In genomic region chr4:148170408-148171385, GRCh38 we compare ENCODE assay signal across 21 cellular contexts.
DNase-seq lines count a peak whose midpoint lies in the region; ATAC-seq, FAIRE-seq and TF ChIP-seq lines count a peak whose summit lies in the region.
"Had no signal": no experiment of that assay in that cellular context is flagged by ENCODE, and none has a peak within 500 bp of the region (broad histone marks: within the 10 kb centered on the region; RNA-seq: fewer than 3 reads in every experiment).

No MANE protein-coding gene starts in this region.

- ATAC-seq in GM12878, result no peak
- no peak for ATAC-seq in HG03025 (IDR thresholded peaks at IDR 0.05; ENCODE audit: low FRiP score, unreplicated experiment)
- ATAC-seq: gastroesophageal sphincter, left cardiac atrium, Right ventricle myocardium inferior had no signal

- no peak for TF ChIP-seq EP300 in GM12878 (IDR thresholded peaks at IDR 0.05; ENCODE audit: borderline replicate concordance in 1 of 2, control insufficient read depth in 1 of 2, low read depth in 2 of 2, low read length in 2 of 2)

- no peak overlapping the region for H2AFZ ChIP-seq in GM12878 (ENCODE audit: control insufficient read depth, low read depth, low read length)

- no peak overlapping the region for H3K4me2 ChIP-seq in GM12878 (ENCODE audit: control insufficient read depth, insufficient read depth)

- POLR2A ChIA-PET in GM12878 (lab: Charles Lee), result no interaction called here

- TF ChIP-seq RAD21 in GM12878 (IDR thresholded peaks at IDR 0.05; ENCODE audit: insufficient read depth, low read depth, low read length), result no peak

- no peak for FAIRE-seq in GM12878 (lab: Jason Lieb, UNC)

- RAD21 ChIA-PET in GM12878 (lab: Charles Lee; ENCODE audit: unreplicated experiment), result no interaction called here

- SMC1A ChIA-PET in GM12878 (lab: Charles Lee; ENCODE audit: uncharacterized antibody, unreplicated experiment), result no interaction called here

- H3K4me3 ChIP-seq in GM12878 (no peak overlapping the region), mucosa of rectum (ENCODE audit: low read length in 2 of 2) (peak overlapping the region in 1 of 2 donors; percentile 27)
- H3K4me3 ChIP-seq: gastroesophageal sphincter, suprapubic skin had no signal

- no peak for TF ChIP-seq CTCF in C4-2B (conservative IDR thresholded peaks at IDR 0.05)
- no peak for TF ChIP-seq CTCF in GM12878 (IDR thresholded peaks at IDR 0.05 in 2 of 3, conservative IDR thresholded peaks at IDR 0.05 in 1 of 3; ENCODE audit: control insufficient read depth in 2 of 3, extremely low read depth in 1 of 3, insufficient read depth in 1 of 3, low read depth in 3 of 3, low read length in 3 of 3)

- H3K9ac ChIP-seq in GM12878 (ENCODE audit: control insufficient read depth, insufficient read depth, low read length) (no peak overlapping the region), mucosa of rectum (ENCODE audit: low read depth in 1 of 2, low read length in 2 of 2) (no peak overlapping the region)

- CTCF ChIA-PET in GM12878 (lab: Yijun Ruan, JAX), result no interaction called here

- H3K27ac ChIP-seq in C4-2B (peak overlapping the region; percentile 24; the same call in 1 of the 2 replicates), GM12878 (ENCODE audit: control insufficient read depth, insufficient read depth) (no peak overlapping the region), mucosa of rectum (ENCODE audit: low read depth in 2 of 2, low read length in 2 of 2) (peak overlapping the region; percentile 69 to 75)
- H3K27ac ChIP-seq: brain microvascular endothelial cell, gastroesophageal sphincter, suprapubic skin had no signal

- H4K20me1 ChIP-seq in GM12878 (ENCODE audit: control insufficient read depth, insufficient read depth), result no peaks in the 10 kb centered on the region

- BruUV-seq in GM12878 (replicated peaks; lab: Mats Ljungman, UMichigan), result no TSS peak

- no peaks in the 10 kb centered on the region for H3K36me3 ChIP-seq in GM12878 (ENCODE audit: control insufficient read depth in 2 of 2, insufficient read depth in 2 of 2, low read length in 1 of 2)
- peaks cover 0 to 5% of the 10 kb centered on the region in 2 donors for H3K36me3 ChIP-seq in mucosa of rectum (ENCODE audit: control insufficient read depth in 2 of 2, insufficient read depth in 2 of 2, low read length in 2 of 2)
- H3K36me3 ChIP-seq: brain microvascular endothelial cell, gastroesophageal sphincter, suprapubic skin had no signal

- no peak for TF ChIP-seq POLR2A in GM12878 (IDR thresholded peaks at IDR 0.05; ENCODE audit: low read depth, low read length)

- no peaks in the 10 kb centered on the region for H3K79me2 ChIP-seq in GM12878 (ENCODE audit: control insufficient read depth, insufficient read depth, low read length)

- intact Hi-C loops in GM12878 (cut with micrococcal nuclease; ENCODE audit: unreplicated experiment), result no loop called here

- in situ Hi-C loops in GM12878 (cut with MboI), result no loop called here

- WGBS in GM12878 (ENCODE audit: insufficient coverage, insufficient replicate concordance, low lambda C conversion rate, missing lambda C conversion rate), result 39% methylated on average over 7 of the region's 7 CpGs

- peak; percentile 88 for DNase-seq in LoVo (ENCODE audit: low spot score)
- no peak for DNase-seq in GM12878 (ENCODE audit: low read depth, low spot score)
- DNase-seq in stimulated activated CD4-positive, alpha-beta T cell treated with anti-CD3 and anti-CD28 coated beads, Interleukin-4, amount 100 ng/mL, for 4 hours, result no peak
- no peak for DNase-seq in activated T-cell treated with anti-CD3 and anti-CD28 coated beads, Interleukin-2, amount 50 U/mL, for 48 hours
- no peak for DNase-seq in NCI-H748 (lab: John Stamatoyannopoulos, UW; ENCODE audit: unreplicated experiment)
- DNase-seq: activated T-cell treated with anti-CD3 and anti-CD28 coated beads, Interleukin-2, amount 50 U/mL, for 24 hours; brain microvascular endothelial cell; CD4-positive, alpha-beta T cell; HCEC 1CT; KG1; left cardiac atrium; NCI-H2029; NCI-H345; stimulated activated CD8-positive, alpha-beta memory T cell treated with anti-CD3 and anti-CD28 coated beads, Interleukin-4, amount 100 ng/mL, for 48 hours; SW 1271 had no signal

- H3K9me3 ChIP-seq in GM12878 (replicated peaks; ENCODE audit: control insufficient read depth, insufficient read depth, low read length), result no peaks in the 10 kb centered on the region
- no peaks in the 10 kb centered on the region for H3K9me3 ChIP-seq in mucosa of rectum (ENCODE audit: control insufficient read depth in 2 of 2, low read length in 2 of 2)
- H3K9me3 ChIP-seq: suprapubic skin had no signal

- no peaks in the 10 kb centered on the region for H3K4me1 ChIP-seq in GM12878 (ENCODE audit: control insufficient read depth, insufficient read depth, low read length)
- H3K4me1 ChIP-seq in mucosa of rectum (ENCODE audit: control insufficient read depth in 2 of 2, insufficient read depth in 2 of 2, low read length in 2 of 2), result peaks cover 7 to 42% of the 10 kb centered on the region in 2 donors

- H3K27me3 ChIP-seq in GM12878 (replicated peaks in 1 of 2; ENCODE audit: control insufficient read depth in 2 of 2, insufficient read depth in 2 of 2, low read length in 1 of 2) (no peaks in the 10 kb centered on the region), mucosa of rectum (ENCODE audit: control insufficient read depth in 2 of 2, insufficient read depth in 2 of 2, low read length in 2 of 2) (no peaks in the 10 kb centered on the region)
- H3K27me3 ChIP-seq: brain microvascular endothelial cell, gastroesophageal sphincter, suprapubic skin had no signal

TF ChIP-seq in GM12878, 131 proteins besides CTCF, POLR2A, EP300 and RAD21:
- TF ChIP-seq MTA3 (IDR thresholded peaks at IDR 0.05; ENCODE audit: borderline replicate concordance, low read length), result no peak
- TF ChIP-seq GABPA (IDR thresholded peaks at IDR 0.05; ENCODE audit: low read depth), result peak; percentile 65
- no peak for TF ChIP-seq SKIL (IDR thresholded peaks at IDR 0.05; ENCODE audit: low read depth, poor library complexity, severe bottlenecking)
- TF ChIP-seq ZNF207 (IDR thresholded peaks at IDR 0.05; ENCODE audit: borderline replicate concordance), result no peak
- no peak for TF ChIP-seq KLF5 (IDR thresholded peaks at IDR 0.05; ENCODE audit: partially characterized antibody)
- no peak for TF ChIP-seq E2F4 (IDR thresholded peaks at IDR 0.05; ENCODE audit: low read depth, low read length)
- no peak for TF ChIP-seq YBX1 (IDR thresholded peaks at IDR 0.05)
